In the genomic region with DNA sequence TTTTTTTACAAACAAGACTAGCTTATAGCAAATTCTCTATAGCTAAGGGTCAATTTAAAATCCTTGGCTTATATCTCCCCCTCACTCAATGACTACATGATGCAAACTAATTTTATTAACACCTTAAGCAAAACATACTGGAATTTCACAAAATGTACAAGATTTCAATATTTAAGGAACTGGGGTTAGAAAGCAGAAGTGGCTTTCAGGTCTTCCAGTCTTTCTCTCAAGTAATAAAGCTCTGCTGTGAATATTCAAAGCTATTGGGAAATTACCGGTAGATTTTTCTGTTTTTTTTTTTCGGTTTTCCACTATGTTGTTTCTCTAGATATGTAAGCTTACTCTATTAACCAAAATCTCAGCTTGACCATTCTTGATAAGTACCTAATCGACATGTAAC, we compare ENCODE assay signal across 11 cellular contexts. TPM values are rescaled to one million over a fixed set of nuclear protein-coding genes. Genes with fewer than 3 reads are reported as not detected.
A peak's percentile ranks its signal among the peaks of the same experiment; 100 is the strongest.
DNase-seq lines count a peak whose midpoint lies in the region; ATAC-seq and TF ChIP-seq lines count a peak whose summit lies in the region.
"Had no signal": no experiment of that assay in that cellular context is flagged by ENCODE, and none has a peak within 500 bp of the region (broad histone marks: within the 10 kb centered on the region; RNA-seq: fewer than 3 reads in every experiment).

No MANE protein-coding gene starts in this region.

- peaks cover 49% of the 10 kb centered on the region for H3K36me3 Mint-ChIP-seq in activated naive CD8-positive, alpha-beta T cell treated with anti-CD3 and anti-CD28 coated beads for 36 hours

- peaks cover 33% of the 10 kb centered on the region for H3K4me1 Mint-ChIP-seq in activated naive CD8-positive, alpha-beta T cell treated with anti-CD3 and anti-CD28 coated beads for 36 hours

- H3K9me3 ChIP-seq in right atrium auricular region (no peaks in the 10 kb centered on the region), lower lobe of right lung (no peaks in the 10 kb centered on the region), upper lobe of right lung (no peaks in the 10 kb centered on the region)

- H3K27ac ChIP-seq in right atrium auricular region = peak overlapping the region in 1 of 2 donors; percentile 45
- H3K27ac ChIP-seq in lower lobe of right lung = no peak overlapping the region
- H3K27ac ChIP-seq in upper lobe of right lung = no peak overlapping the region
- H3K27ac ChIP-seq: epithelial cell of prostate had no signal

- H3K4me1 ChIP-seq in right atrium auricular region (peaks cover 0 to 49% of the 10 kb centered on the region in 2 donors), lower lobe of right lung (peaks cover 45% of the 10 kb centered on the region), upper lobe of right lung (peaks cover 43% of the 10 kb centered on the region)

- peaks cover 35% of the 10 kb centered on the region for H3K36me3 ChIP-seq in right atrium auricular region
- H3K36me3 ChIP-seq in lower lobe of right lung = peaks cover 46% of the 10 kb centered on the region
- H3K36me3 ChIP-seq in upper lobe of right lung = peaks cover 40% of the 10 kb centered on the region

- no peaks in the 10 kb centered on the region for H3K9me3 Mint-ChIP-seq in activated naive CD8-positive, alpha-beta T cell treated with anti-CD3 and anti-CD28 coated beads for 36 hours

- H3K4me3 ChIP-seq in right atrium auricular region (peak overlapping the region; percentile 11 to 76), lower lobe of right lung (peak overlapping the region; percentile 81), upper lobe of right lung (peak overlapping the region; percentile 82)

- no peak for ATAC-seq in left ventricle myocardium superior
- no peak for ATAC-seq in lower lobe of right lung
- ATAC-seq in upper lobe of right lung = no peak
- ATAC-seq in HG02588 (IDR thresholded peaks at IDR 0.05; ENCODE audit: unreplicated experiment) = no peak

- peak overlapping the region; percentile 2 for H3K27ac Mint-ChIP-seq in activated naive CD8-positive, alpha-beta T cell treated with anti-CD3 and anti-CD28 coated beads for 36 hours

- DNase-seq in right atrium auricular region (ENCODE audit: low spot score) (no peak), left ventricle myocardium superior (no peak), lower lobe of right lung (no peak), upper lobe of right lung (no peak), 8988T (no peak), RPMI8226 (no peak)
- DNase-seq in activated naive CD8-positive, alpha-beta T cell treated with anti-CD3 and anti-CD28 coated beads for 36 hours = no peak
- DNase-seq: NCI-H510A treated with DMSO at 0.1 percent for 48 hours, T-helper 9 cell had no signal

- no peaks in the 10 kb centered on the region for H3K27me3 Mint-ChIP-seq in activated naive CD8-positive, alpha-beta T cell treated with anti-CD3 and anti-CD28 coated beads for 36 hours

- TF ChIP-seq CTCF in right atrium auricular region (IDR thresholded peaks at IDR 0.05) = no peak
- no peak for TF ChIP-seq CTCF in lower lobe of right lung (IDR thresholded peaks at IDR 0.05)
- no peak for TF ChIP-seq CTCF in upper lobe of right lung (IDR thresholded peaks at IDR 0.05)

- intact Hi-C loops in left ventricle myocardium superior (cut with micrococcal nuclease) (no loop called here), lower lobe of right lung (cut with DNase I) (no loop called here), upper lobe of right lung (cut with DNase I) (no loop called here)

- H3K27me3 ChIP-seq in right atrium auricular region (no peaks in the 10 kb centered on the region), lower lobe of right lung (ENCODE audit: low read depth) (no peaks in the 10 kb centered on the region), upper lobe of right lung (no peaks in the 10 kb centered on the region)

- H3K4me3 Mint-ChIP-seq in activated naive CD8-positive, alpha-beta T cell treated with anti-CD3 and anti-CD28 coated beads for 36 hours = peak overlapping the region; percentile 66

RNA-seq across cellular contexts. Expression of gene EPM2AIP1, which starts 3.9 kb away (rescaled TPM):
- total RNA-seq in right atrium auricular region (10 to 100 TPM; 10.3 TPM), left ventricle myocardium superior (19.1 TPM), lower lobe of right lung (18.4 TPM), upper lobe of right lung (20.1 TPM)
- 10 to 100 TPM in 1 of 2 experiments, 1 to 10 TPM in 1; 9.6 to 10.1 TPM for total RNA-seq in activated naive CD8-positive, alpha-beta T cell treated with anti-CD3 and anti-CD28 coated beads for 36 hours

RNA-seq across cellular contexts. Expression of gene MLH1, which starts 4.3 kb away (rescaled TPM):
- total RNA-seq in right atrium auricular region (10 to 100 TPM; 36.0 to 37.8 TPM), left ventricle myocardium superior (38.8 TPM), lower lobe of right lung (26.3 TPM), upper lobe of right lung (31.3 TPM)
- total RNA-seq in activated naive CD8-positive, alpha-beta T cell treated with anti-CD3 and anti-CD28 coated beads for 36 hours = 10 to 100 TPM; 82.3 to 83.7 TPM

RNA-seq across cellular contexts. Expression of gene TRANK1, which starts 44.1 kb away (rescaled TPM):
- total RNA-seq in right atrium auricular region = 10 to 100 TPM in 1 of 2 donors, 1 to 10 TPM in 1; 5.7 to 10.3 TPM
- total RNA-seq in left ventricle myocardium superior = 6.6 TPM
- 10 to 100 TPM; 17.2 to 20.7 TPM for total RNA-seq in activated naive CD8-positive, alpha-beta T cell treated with anti-CD3 and anti-CD28 coated beads for 36 hours
- 36.9 TPM for total RNA-seq in lower lobe of right lung
- total RNA-seq in upper lobe of right lung = 38.5 TPM
